In genomic region chr18:8474661-8475060, GRCh38 we compare ENCODE assay signal across 9 cellular contexts.
"Had no signal": no experiment of that assay in that cellular context is flagged by ENCODE, and none has a peak within 500 bp of the region (broad histone marks: within the 10 kb centered on the region; RNA-seq: fewer than 3 reads in every experiment).

No MANE protein-coding gene starts in this region.

- H3K36me3 ChIP-seq: HAP-1 had no signal

- H3K27ac ChIP-seq: GM23248, HL-60 had no signal

- H3K9me3 Mint-ChIP-seq: HFFc6 had no signal

- H3K36me3 Mint-ChIP-seq: IgD-negative memory B cell had no signal

- H3K27ac Mint-ChIP-seq: HFFc6 had no signal

- H3K4me1 ChIP-seq: HAP-1 had no signal

- ATAC-seq: HCT116, HepG2 had no signal

- H3K4me3 ChIP-seq: GM23248, HAP-1 had no signal

- H3K9me3 ChIP-seq: HAP-1 had no signal

- DNase-seq: GM23248, GOT3, H7, HFFc6 had no signal

- H3K9ac ChIP-seq: GM23248 had no signal

- H3K4me3 Mint-ChIP-seq: HFFc6, IgD-negative memory B cell had no signal

- H2AFZ ChIP-seq: GM23248 had no signal
